20 cellular contexts compared by ENCODE assay signal in the genomic region with DNA sequence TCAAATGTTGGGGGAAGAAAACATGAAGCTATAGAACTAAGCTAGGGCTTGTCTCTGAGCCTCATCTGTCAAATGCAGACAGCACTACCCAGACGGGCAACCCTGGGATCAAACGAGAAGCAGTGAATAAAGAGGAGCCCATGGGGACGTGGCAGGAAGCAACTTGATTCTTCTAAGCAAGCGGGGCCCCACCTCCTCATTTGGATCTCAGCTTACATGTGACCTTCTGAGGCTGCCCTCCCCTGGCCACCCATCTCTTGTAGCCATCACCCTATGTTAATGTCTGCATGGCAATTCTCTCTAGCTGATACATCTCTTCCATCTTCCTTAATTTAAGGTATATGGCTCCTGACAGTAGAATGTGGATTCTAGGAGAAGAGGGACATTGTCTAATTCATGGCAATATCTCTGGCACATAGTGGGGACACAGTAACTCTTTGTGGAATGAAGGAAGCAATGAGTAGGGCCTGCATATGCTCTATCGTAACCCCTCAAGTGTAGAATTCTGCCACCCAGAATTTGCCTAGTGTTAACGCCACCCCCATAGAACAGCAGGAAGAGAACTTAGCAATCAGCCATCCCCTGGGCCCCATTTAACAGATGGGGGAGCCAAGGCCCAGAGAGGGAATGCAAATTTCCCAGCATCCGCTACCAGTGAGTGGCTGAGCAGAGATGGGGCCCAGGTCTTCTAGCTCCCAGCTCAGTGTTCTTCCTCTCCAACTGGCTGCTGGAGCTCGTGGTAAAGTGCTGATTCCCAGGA.
"Had no signal": no experiment of that assay in that cellular context is flagged by ENCODE, and none has a peak within 500 bp of the region (broad histone marks: within the 10 kb centered on the region; RNA-seq: fewer than 3 reads in every experiment).

No MANE protein-coding gene starts in this region.

- H3K9ac ChIP-seq: parathyroid adenoma had no signal

- H3K4me2 ChIP-seq: hepatocyte had no signal

- H3K4me1 Mint-ChIP-seq: activated B cell treated with CpG ODN at 0.5 μM for 24 hours; activated CD4-positive, alpha-beta memory T cell treated with anti-CD3 and anti-CD28 coated beads, Interleukin-2, amount 10 ng/mL, durations not matched to agents 7 days and 5 days; activated CD8-positive, alpha-beta memory T cell treated with anti-CD3 and anti-CD28 coated beads, Interleukin-2, amount 10 ng/mL, durations not matched to agents 7 days and 5 days; activated naive CD8-positive, alpha-beta T cell treated with anti-CD3 and anti-CD28 coated beads for 36 hours; natural killer cell; stimulated activated memory B cell treated with anti-CD40 and anti-IgM and Interleukin-4, amounts not matched to agents 10 μg/mL and 1 μg/mL and 100 μg/mL, for 72 hours had no signal

- H3K27ac Mint-ChIP-seq: activated B cell treated with CpG ODN at 0.5 μM for 24 hours; activated CD4-positive, alpha-beta memory T cell treated with anti-CD3 and anti-CD28 coated beads, Interleukin-2, amount 10 ng/mL, durations not matched to agents 7 days and 5 days; activated CD8-positive, alpha-beta memory T cell treated with anti-CD3 and anti-CD28 coated beads, Interleukin-2, amount 10 ng/mL, durations not matched to agents 7 days and 5 days; activated naive CD8-positive, alpha-beta T cell treated with anti-CD3 and anti-CD28 coated beads for 36 hours; dendritic cell treated with granulocyte-macrophage colony-stimulating factor and Interleukin-4, amounts not matched to agents 40 ng/mL and 50 ng/mL, for 4 days; natural killer cell; stimulated activated memory B cell treated with anti-CD40 and anti-IgM and Interleukin-4, amounts not matched to agents 10 μg/mL and 1 μg/mL and 100 μg/mL, for 72 hours; type B pancreatic cell had no signal

- H3K27ac ChIP-seq: hepatocyte, lower lobe of right lung, parathyroid adenoma, sigmoid colon, testis had no signal

- H3K9me3 ChIP-seq: lower lobe of right lung, sigmoid colon, testis had no signal

- ATAC-seq: activated CD8-positive, alpha-beta memory T cell treated with anti-CD3 and anti-CD28 coated beads, Interleukin-2, amount 10 ng/mL, durations not matched to agents 7 days and 5 days; lower lobe of right lung; natural killer cell; stimulated activated memory B cell treated with anti-CD40 and anti-IgM and Interleukin-4, amounts not matched to agents 10 μg/mL and 1 μg/mL and 100 μg/mL, for 72 hours had no signal

- H3K4me1 ChIP-seq: lower lobe of right lung, parathyroid adenoma, sigmoid colon, testis had no signal

- H3K4me3 ChIP-seq: hepatocyte, lower lobe of right lung, sigmoid colon, testis had no signal

- FAIRE-seq: keratinocyte, TTC549 had no signal

- H3K36me3 Mint-ChIP-seq: activated CD8-positive, alpha-beta memory T cell treated with anti-CD3 and anti-CD28 coated beads, Interleukin-2, amount 10 ng/mL, durations not matched to agents 7 days and 5 days; activated naive CD8-positive, alpha-beta T cell treated with anti-CD3 and anti-CD28 coated beads for 36 hours; natural killer cell; stimulated activated memory B cell treated with anti-CD40 and anti-IgM and Interleukin-4, amounts not matched to agents 10 μg/mL and 1 μg/mL and 100 μg/mL, for 72 hours; type B pancreatic cell had no signal

- H3K9me3 Mint-ChIP-seq: activated B cell treated with CpG ODN at 0.5 μM for 24 hours; activated CD4-positive, alpha-beta memory T cell treated with anti-CD3 and anti-CD28 coated beads, Interleukin-2, amount 10 ng/mL, durations not matched to agents 7 days and 5 days; activated naive CD8-positive, alpha-beta T cell treated with anti-CD3 and anti-CD28 coated beads for 36 hours; dendritic cell treated with granulocyte-macrophage colony-stimulating factor and Interleukin-4, amounts not matched to agents 40 ng/mL and 50 ng/mL, for 4 days; natural killer cell; stimulated activated memory B cell treated with anti-CD40 and anti-IgM and Interleukin-4, amounts not matched to agents 10 μg/mL and 1 μg/mL and 100 μg/mL, for 72 hours; type B pancreatic cell had no signal

- DNase-seq: activated B cell treated with CpG ODN at 0.5 μM for 24 hours; activated CD4-positive, alpha-beta memory T cell treated with anti-CD3 and anti-CD28 coated beads, Interleukin-2, amount 10 ng/mL, durations not matched to agents 7 days and 5 days; activated CD4-positive, alpha-beta T cell treated with anti-CD3 and anti-CD28 coated beads for 4 hours; activated CD8-positive, alpha-beta memory T cell treated with anti-CD3 and anti-CD28 coated beads, Interleukin-2, amount 10 ng/mL, durations not matched to agents 7 days and 5 days; activated naive CD4-positive, alpha-beta T cell; activated naive CD8-positive, alpha-beta T cell treated with anti-CD3 and anti-CD28 coated beads for 36 hours; amniotic stem cell; effector memory CD4-positive, alpha-beta T cell; lower lobe of right lung; natural killer cell; sigmoid colon; stimulated activated CD4-positive, alpha-beta T cell treated with anti-CD3 and anti-CD28 coated beads, Interleukin-4, amount 100 ng/mL, for 4 hours; testis had no signal

- H3K27me3 ChIP-seq: testis had no signal

- H2AFZ ChIP-seq: hepatocyte, parathyroid adenoma had no signal

- H3K4me3 Mint-ChIP-seq: activated B cell treated with CpG ODN at 0.5 μM for 24 hours; activated CD4-positive, alpha-beta memory T cell treated with anti-CD3 and anti-CD28 coated beads, Interleukin-2, amount 10 ng/mL, durations not matched to agents 7 days and 5 days; activated CD8-positive, alpha-beta memory T cell treated with anti-CD3 and anti-CD28 coated beads, Interleukin-2, amount 10 ng/mL, durations not matched to agents 7 days and 5 days; activated naive CD8-positive, alpha-beta T cell treated with anti-CD3 and anti-CD28 coated beads for 36 hours; dendritic cell treated with granulocyte-macrophage colony-stimulating factor and Interleukin-4, amounts not matched to agents 40 ng/mL and 50 ng/mL, for 4 days; natural killer cell; stimulated activated memory B cell treated with anti-CD40 and anti-IgM and Interleukin-4, amounts not matched to agents 10 μg/mL and 1 μg/mL and 100 μg/mL, for 72 hours; type B pancreatic cell had no signal

- H3K79me2 ChIP-seq: hepatocyte, parathyroid adenoma had no signal

- H3K27me3 Mint-ChIP-seq: activated CD8-positive, alpha-beta memory T cell treated with anti-CD3 and anti-CD28 coated beads, Interleukin-2, amount 10 ng/mL, durations not matched to agents 7 days and 5 days had no signal

- H3K36me3 ChIP-seq: lower lobe of right lung, sigmoid colon had no signal
